In the genomic region with DNA sequence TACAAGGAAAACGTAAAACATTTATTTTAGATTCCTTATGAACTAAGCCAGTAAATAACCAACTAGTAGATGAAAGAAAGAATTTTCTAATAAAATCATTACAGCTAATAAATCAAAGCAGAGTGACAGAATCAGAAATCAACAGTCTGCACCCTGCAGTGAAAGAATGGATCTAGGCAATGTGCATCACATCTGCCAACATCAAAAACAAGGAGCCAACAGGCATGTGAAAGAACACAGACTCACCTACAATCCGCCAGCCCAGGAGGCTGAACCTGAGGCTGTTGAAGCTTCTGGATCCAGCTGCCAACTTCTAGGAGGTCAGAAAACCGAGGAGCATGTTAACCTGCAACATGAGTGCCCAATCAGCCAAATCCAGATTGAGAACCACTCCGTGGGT, we compare ENCODE assay signal across 28 cellular contexts.
"Had no signal": no experiment of that assay in that cellular context is flagged by ENCODE, and none has a peak within 500 bp of the region (broad histone marks: within the 10 kb centered on the region; RNA-seq: fewer than 3 reads in every experiment).

No MANE protein-coding gene starts in this region.

- FAIRE-seq: colon, endometrium, endothelial cell of umbilical vein, frontal cortex had no signal

- H3K36me3 ChIP-seq: colonic mucosa, esophagus muscularis mucosa, esophagus squamous epithelium, gastrocnemius medialis, gastroesophageal sphincter, heart left ventricle, heart right ventricle had no signal

- DNase-seq: colonic mucosa; cortex of kidney; dermis blood vessel endothelial cell; dorsolateral prefrontal cortex; effector CD4-positive, alpha-beta T cell; effector CD8-positive, alpha-beta T cell; effector memory CD4-positive, alpha-beta T cell; effector memory CD8-positive, alpha-beta T cell; endodermal cell; erythroblast; esophagus squamous epithelium; foreskin fibroblast; foreskin keratinocyte; foreskin melanocyte; gastrocnemius medialis; glutamatergic neuron; heart left ventricle; heart right ventricle had no signal

- H3K27ac ChIP-seq: colonic mucosa, coronary artery, dorsolateral prefrontal cortex, epithelial cell of prostate, esophagus muscularis mucosa, esophagus squamous epithelium, foreskin keratinocyte, gastroesophageal sphincter, heart left ventricle, heart right ventricle had no signal

- H3K27ac Mint-ChIP-seq: dendritic cell treated with granulocyte-macrophage colony-stimulating factor and Interleukin-4, amounts not matched to agents 40 ng/mL and 50 ng/mL, for 4 days; effector memory CD8-positive, alpha-beta T cell; endodermal cell had no signal

- ATAC-seq: effector memory CD8-positive, alpha-beta T cell; esophagus mucosa; foreskin keratinocyte; gastrocnemius medialis; gastroesophageal sphincter; heart left ventricle; heart right ventricle had no signal

- H3K9me3 ChIP-seq: colonic mucosa, gastrocnemius medialis had no signal

- H3K4me3 ChIP-seq: colonic mucosa, coronary artery, dorsolateral prefrontal cortex, esophagus muscularis mucosa, esophagus squamous epithelium, gastrocnemius medialis, gastroesophageal sphincter, heart left ventricle, heart right ventricle had no signal

- H3K9me3 Mint-ChIP-seq: effector memory CD8-positive, alpha-beta T cell had no signal

- H3K4me3 Mint-ChIP-seq: dendritic cell treated with granulocyte-macrophage colony-stimulating factor and Interleukin-4, amounts not matched to agents 40 ng/mL and 50 ng/mL, for 4 days; effector memory CD8-positive, alpha-beta T cell; endodermal cell had no signal

- H3K4me1 ChIP-seq: colonic mucosa, esophagus muscularis mucosa, esophagus squamous epithelium, foreskin keratinocyte, gastrocnemius medialis, gastroesophageal sphincter, heart left ventricle, heart right ventricle had no signal

- H3K27me3 ChIP-seq: colonic mucosa, esophagus muscularis mucosa, gastrocnemius medialis, heart left ventricle, heart right ventricle had no signal

- H3K4me1 Mint-ChIP-seq: endodermal cell had no signal
